In the genomic region with DNA sequence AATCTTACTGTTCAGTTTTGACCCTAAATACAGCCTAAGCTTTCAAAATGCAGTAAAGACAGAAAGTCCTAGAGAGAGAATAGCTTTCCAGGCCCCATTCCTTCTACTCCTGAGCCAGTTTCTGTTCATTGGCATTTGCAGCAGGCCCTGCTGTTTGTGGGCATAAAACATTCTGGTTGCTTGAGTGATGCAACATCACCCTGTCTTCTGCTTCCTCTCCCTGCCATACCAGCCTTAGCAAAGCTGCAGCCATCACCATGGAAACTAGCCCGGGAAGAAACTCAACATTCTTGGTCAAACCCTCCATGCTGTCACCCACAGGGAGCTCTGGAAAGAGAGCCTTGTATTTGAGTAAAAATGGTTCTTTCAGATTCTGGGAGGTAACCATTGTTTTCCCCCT, we compare ENCODE assay signal across 13 cellular contexts.
DNase-seq lines count a peak whose midpoint lies in the region; ATAC-seq and TF ChIP-seq lines count a peak whose summit lies in the region.
"Had no signal": no experiment of that assay in that cellular context is flagged by ENCODE, and none has a peak within 500 bp of the region (broad histone marks: within the 10 kb centered on the region; RNA-seq: fewer than 3 reads in every experiment).

No MANE protein-coding gene starts in this region.

- in situ Hi-C loops in GM23248 (cut with MboI), result no loop called here

- DNase-seq in GM23248, result peak; percentile 92
- peak; percentile 38 for DNase-seq in WTC11 (ENCODE audit: low spot score)
- DNase-seq in globus pallidus (ENCODE audit: low spot score), result peak; percentile 43
- no peak for DNase-seq in SW480 (ENCODE audit: low spot score)
- DNase-seq in NCI-H187 (lab: John Stamatoyannopoulos, UW), result no peak
- no peak for DNase-seq in NCI-H1417 (lab: John Stamatoyannopoulos, UW)
- no peak for DNase-seq in activated T-helper 1 cell treated with anti-CD3 and anti-CD28 coated beads, Interleukin-12 subunit alpha, Interleukin-12 subunit beta, Interleukin-2, Interleukin-4 antibody, amounts not matched to agents 30 ng/mL and 10 ng/mL and 1 ng/mL, durations not matched to agents 14 hours and 24 hours and 36 hours (ENCODE audit: low spot score)
- DNase-seq: DMS153, naive B cell, T1000 had no signal

- H3K9me3 Mint-ChIP-seq in WTC11, result no peaks in the 10 kb centered on the region; the same call in 1 of the 2 replicates
- no peaks in the 10 kb centered on the region for H3K9me3 Mint-ChIP-seq in activated T-helper 1 cell treated with anti-CD3 and anti-CD28 coated beads, Interleukin-12 subunit alpha, Interleukin-12 subunit beta, Interleukin-2, Interleukin-4 antibody, amounts not matched to agents 30 ng/mL and 10 ng/mL and 1 ng/mL, durations not matched to agents 14 hours and 24 hours and 36 hours

- H3K4me1 ChIP-seq in GM23248 (ENCODE audit: insufficient read depth) (peaks cover 21% of the 10 kb centered on the region), rectal smooth muscle tissue (ENCODE audit: control insufficient read depth, insufficient read depth, low read length) (no peaks in the 10 kb centered on the region)

- H3K36me3 ChIP-seq in GM23248 (ENCODE audit: low read depth) (no peaks in the 10 kb centered on the region), rectal smooth muscle tissue (ENCODE audit: control insufficient read depth, insufficient read depth, low read length) (no peaks in the 10 kb centered on the region)

- H3K9ac ChIP-seq in GM23248 (peak overlapping the region; percentile 52), rectal smooth muscle tissue (ENCODE audit: low read length) (no peak overlapping the region)

- no peaks in the 10 kb centered on the region for H3K9me2 ChIP-seq in GM23248 (ENCODE audit: insufficient read depth)

- POLR2A ChIA-PET in WTC11 (lab: Charles Lee), result interaction anchor here (1.3 kb wide), 1 partner anchor 15 kb away, joined by 4 read pairs; no protein-coding TSS in a partner anchor

- 0 to 9% methylated on average over 1 of the region's 1 CpG for WGBS in GM23248 (ENCODE audit: low coverage in 1 of 2, low lambda C conversion rate in 2 of 2, missing lambda C conversion rate in 2 of 2), 2 experiments

- H3K4me2 ChIP-seq in GM23248 (ENCODE audit: unreplicated experiment), result peak overlapping the region; percentile 49

- peaks cover 21% of the 10 kb centered on the region; the same call in 1 of the 2 replicates for H3F3A ChIP-seq in GM23248 (ENCODE audit: insufficient read depth)

- no peaks in the 10 kb centered on the region for H4K20me1 ChIP-seq in GM23248 (ENCODE audit: insufficient read depth)

- no peaks in the 10 kb centered on the region for H3K27me3 ChIP-seq in GM23248 (replicated peaks; ENCODE audit: insufficient read depth)
- H3K27me3 ChIP-seq in rectal smooth muscle tissue (ENCODE audit: control insufficient read depth, insufficient read depth, low read length), result no peaks in the 10 kb centered on the region

- H3K27ac ChIP-seq in GM23248, result peak overlapping the region; percentile 76
- peak overlapping the region; percentile 30 for H3K27ac ChIP-seq in rectal smooth muscle tissue (ENCODE audit: low read depth, low read length)
- H3K27ac ChIP-seq: epithelial cell of prostate had no signal

- H3K27me3 Mint-ChIP-seq in WTC11 (ENCODE audit: low read depth), result no peaks in the 10 kb centered on the region
- H3K27me3 Mint-ChIP-seq in activated T-helper 1 cell treated with anti-CD3 and anti-CD28 coated beads, Interleukin-12 subunit alpha, Interleukin-12 subunit beta, Interleukin-2, Interleukin-4 antibody, amounts not matched to agents 30 ng/mL and 10 ng/mL and 1 ng/mL, durations not matched to agents 14 hours and 24 hours and 36 hours (ENCODE audit: insufficient read depth), result no peaks in the 10 kb centered on the region
- H3K27me3 Mint-ChIP-seq: IgD-negative memory B cell had no signal

- H3K4me3 ChIP-seq in GM23248 (no peak overlapping the region), rectal smooth muscle tissue (ENCODE audit: low read length) (no peak overlapping the region)

- peaks cover 57% of the 10 kb centered on the region for H3K4me1 Mint-ChIP-seq in WTC11
- H3K4me1 Mint-ChIP-seq in activated T-helper 1 cell treated with anti-CD3 and anti-CD28 coated beads, Interleukin-12 subunit alpha, Interleukin-12 subunit beta, Interleukin-2, Interleukin-4 antibody, amounts not matched to agents 30 ng/mL and 10 ng/mL and 1 ng/mL, durations not matched to agents 14 hours and 24 hours and 36 hours (ENCODE audit: low read depth), result no peaks in the 10 kb centered on the region
- H3K4me1 Mint-ChIP-seq: IgD-negative memory B cell, naive B cell had no signal

- no peak overlapping the region for H3K4me3 Mint-ChIP-seq in WTC11
- no peak overlapping the region for H3K4me3 Mint-ChIP-seq in activated T-helper 1 cell treated with anti-CD3 and anti-CD28 coated beads, Interleukin-12 subunit alpha, Interleukin-12 subunit beta, Interleukin-2, Interleukin-4 antibody, amounts not matched to agents 30 ng/mL and 10 ng/mL and 1 ng/mL, durations not matched to agents 14 hours and 24 hours and 36 hours
- H3K4me3 Mint-ChIP-seq: IgD-negative memory B cell, naive B cell had no signal

- no peak overlapping the region; the same call in 1 of the 2 replicates for H3K27ac Mint-ChIP-seq in WTC11
- H3K27ac Mint-ChIP-seq in activated T-helper 1 cell treated with anti-CD3 and anti-CD28 coated beads, Interleukin-12 subunit alpha, Interleukin-12 subunit beta, Interleukin-2, Interleukin-4 antibody, amounts not matched to agents 30 ng/mL and 10 ng/mL and 1 ng/mL, durations not matched to agents 14 hours and 24 hours and 36 hours, result no peak overlapping the region
- H3K27ac Mint-ChIP-seq: naive B cell had no signal

- H3K36me3 Mint-ChIP-seq in WTC11, result no peaks in the 10 kb centered on the region
- no peaks in the 10 kb centered on the region for H3K36me3 Mint-ChIP-seq in activated T-helper 1 cell treated with anti-CD3 and anti-CD28 coated beads, Interleukin-12 subunit alpha, Interleukin-12 subunit beta, Interleukin-2, Interleukin-4 antibody, amounts not matched to agents 30 ng/mL and 10 ng/mL and 1 ng/mL, durations not matched to agents 14 hours and 24 hours and 36 hours (ENCODE audit: low read depth)
- H3K36me3 Mint-ChIP-seq: IgD-negative memory B cell, naive B cell had no signal

- ATAC-seq in WTC11, result peak; percentile 74

- no peak for TF ChIP-seq CTCF in WTC11 (IDR thresholded peaks at IDR 0.05)

- peak overlapping the region; percentile 14; the same call in 1 of the 2 replicates for H2AFZ ChIP-seq in GM23248

- H3K9me3 ChIP-seq in GM23248 (ENCODE audit: low read depth), result no peaks in the 10 kb centered on the region

- CTCF ChIA-PET in WTC11 (lab: Charles Lee), result interaction anchor here (1.1 to 1.5 kb wide), 4 partner anchors 38 to 246 kb away, joined by 3 to 8 read pairs (median 6); no protein-coding TSS in a partner anchor

- intact Hi-C loops in activated T-helper 1 cell treated with anti-CD3 and anti-CD28 coated beads, Interleukin-12 subunit alpha, Interleukin-12 subunit beta, Interleukin-2, Interleukin-4 antibody, amounts not matched to agents 30 ng/mL and 10 ng/mL and 1 ng/mL, durations not matched to agents 14 hours and 24 hours and 36 hours (cut with micrococcal nuclease), result no loop called here

- H3K79me2 ChIP-seq in GM23248 (ENCODE audit: insufficient read depth), result peaks cover 50% of the 10 kb centered on the region

TF ChIP-seq in WTC11, 78 proteins besides CTCF, POLR2A, EP300 and RAD21 (continues in another document):
- TF ChIP-seq ETV6 (CRISPR knock-in tag; IDR thresholded peaks at IDR 0.05) (no peak), IRF2 (CRISPR knock-in tag; IDR thresholded peaks at IDR 0.05; ENCODE audit: borderline replicate concordance, low read depth) (no peak), HMGA2 (CRISPR knock-in tag; IDR thresholded peaks at IDR 0.05) (no peak), ZNF219 (CRISPR knock-in tag; IDR thresholded peaks at IDR 0.05; ENCODE audit: borderline replicate concordance) (no peak), GRHL2 (CRISPR knock-in tag; IDR thresholded peaks at IDR 0.05; ENCODE audit: insufficient replicate concordance, severe bottlenecking) (no peak), ZNF232 (CRISPR knock-in tag; IDR thresholded peaks at IDR 0.05) (no peak), NFATC4 (CRISPR knock-in tag; IDR thresholded peaks at IDR 0.05) (no peak)
- TF ChIP-seq, protein P1, sequence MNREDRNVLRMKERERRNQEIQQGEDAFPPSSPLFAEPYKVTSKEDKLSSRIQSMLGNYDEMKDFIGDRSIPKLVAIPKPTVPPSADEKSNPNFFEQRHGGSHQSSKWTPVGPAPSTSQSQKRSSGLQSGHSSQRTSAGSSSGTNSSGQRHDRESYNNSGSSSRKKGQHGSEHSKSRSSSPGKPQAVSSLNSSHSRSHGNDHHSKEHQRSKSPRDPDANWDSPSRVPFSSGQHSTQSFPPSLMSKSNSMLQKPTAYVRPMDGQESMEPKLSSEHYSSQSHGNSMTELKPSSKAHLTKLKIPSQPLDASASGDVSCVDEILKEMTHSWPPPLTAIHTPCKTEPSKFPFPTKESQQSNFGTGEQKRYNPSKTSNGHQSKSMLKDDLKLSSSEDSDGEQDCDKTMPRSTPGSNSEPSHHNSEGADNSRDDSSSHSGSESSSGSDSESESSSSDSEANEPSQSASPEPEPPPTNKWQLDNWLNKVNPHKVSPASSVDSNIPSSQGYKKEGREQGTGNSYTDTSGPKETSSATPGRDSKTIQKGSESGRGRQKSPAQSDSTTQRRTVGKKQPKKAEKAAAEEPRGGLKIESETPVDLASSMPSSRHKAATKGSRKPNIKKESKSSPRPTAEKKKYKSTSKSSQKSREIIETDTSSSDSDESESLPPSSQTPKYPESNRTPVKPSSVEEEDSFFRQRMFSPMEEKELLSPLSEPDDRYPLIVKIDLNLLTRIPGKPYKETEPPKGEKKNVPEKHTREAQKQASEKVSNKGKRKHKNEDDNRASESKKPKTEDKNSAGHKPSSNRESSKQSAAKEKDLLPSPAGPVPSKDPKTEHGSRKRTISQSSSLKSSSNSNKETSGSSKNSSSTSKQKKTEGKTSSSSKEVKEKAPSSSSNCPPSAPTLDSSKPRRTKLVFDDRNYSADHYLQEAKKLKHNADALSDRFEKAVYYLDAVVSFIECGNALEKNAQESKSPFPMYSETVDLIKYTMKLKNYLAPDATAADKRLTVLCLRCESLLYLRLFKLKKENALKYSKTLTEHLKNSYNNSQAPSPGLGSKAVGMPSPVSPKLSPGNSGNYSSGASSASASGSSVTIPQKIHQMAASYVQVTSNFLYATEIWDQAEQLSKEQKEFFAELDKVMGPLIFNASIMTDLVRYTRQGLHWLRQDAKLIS (CRISPR knock-in tag; IDR thresholded peaks at IDR 0.05; ENCODE audit: borderline replicate concordance), result no peak

Comparison
In these comparisons a context has a peak if more than half of its experiments do, and no peak if none do; other contexts are left out.
1. DNase-seq: peak in GM23248 (single experiment), WTC11 (single experiment) and globus pallidus (single experiment); none in SW480 (single experiment), NCI-H187 (0 of 2), NCI-H1417 (0 of 3) and activated T-helper 1 cell treated with anti-CD3 and anti-CD28 coated beads, Interleukin-12 subunit alpha, Interleukin-12 subunit beta, Interleukin-2, Interleukin-4 antibody, amounts not matched to agents 30 ng/mL and 10 ng/mL and 1 ng/mL, durations not matched to agents 14 hours and 24 hours and 36 hours (single experiment).